In the genomic region with DNA sequence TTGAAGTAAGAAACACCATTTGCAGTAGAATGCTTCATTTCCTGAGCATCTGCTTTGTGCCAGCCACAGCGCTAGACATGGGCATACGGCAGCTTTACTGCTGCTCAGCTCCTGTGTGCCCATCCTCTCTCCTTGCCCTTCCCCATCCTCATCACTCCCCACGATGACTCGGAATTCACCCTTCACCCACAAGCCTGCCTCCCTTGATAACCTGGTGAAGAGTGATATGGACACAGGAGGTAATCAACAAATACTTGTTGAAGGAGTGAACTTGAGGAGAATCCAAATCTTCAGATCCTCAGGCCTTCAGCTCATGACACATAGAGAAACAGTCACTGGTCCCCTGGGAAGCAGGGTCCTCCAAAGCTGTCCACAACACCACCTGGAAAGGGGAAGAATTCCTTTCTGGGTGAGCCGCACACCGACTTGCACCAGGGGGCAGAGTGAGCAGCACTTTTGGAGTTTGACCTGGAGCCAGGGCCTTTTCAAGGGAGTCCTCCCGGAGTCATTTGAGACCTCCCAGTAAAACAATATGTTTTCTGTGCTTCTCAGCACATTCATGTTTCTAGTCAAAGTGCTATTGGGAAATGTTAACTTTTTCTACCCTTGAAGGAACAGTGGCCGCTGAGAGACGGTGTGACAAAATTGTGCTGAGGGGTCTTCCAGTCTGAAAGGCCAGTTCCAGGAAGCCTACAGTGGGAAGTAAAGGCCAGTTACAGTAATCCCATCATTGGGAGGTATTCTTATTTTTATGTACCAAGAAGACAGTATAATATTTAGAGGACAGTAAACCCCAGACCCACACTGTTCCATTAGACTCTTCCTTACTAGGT, we compare ENCODE assay signal across 8 cellular contexts.
DNase-seq lines count a peak whose midpoint lies in the region; ATAC-seq and TF ChIP-seq lines count a peak whose summit lies in the region.

No MANE protein-coding gene starts in this region.

- peak overlapping the region; percentile 90 for H2BK12ac ChIP-seq in trophoblast cell (ENCODE audit: low read length)

- peak overlapping the region; percentile 62 for H3K14ac ChIP-seq in trophoblast cell (ENCODE audit: low read length)

- H3K27ac ChIP-seq in trophoblast cell (ENCODE audit: low read depth, low read length): peak overlapping the region; percentile 30

- H2BK5ac ChIP-seq in trophoblast cell (ENCODE audit: low read depth, low read length, poor library complexity): peak overlapping the region; percentile 42

- no peak overlapping the region for H3K23ac ChIP-seq in trophoblast cell (ENCODE audit: low read length)

- no peaks in the 10 kb centered on the region for H3K27me3 ChIP-seq in trophoblast cell (ENCODE audit: insufficient read depth, low read length)

- no peak overlapping the region for H3K27ac Mint-ChIP-seq in activated CD4-positive, alpha-beta T cell treated with anti-CD3 and anti-CD28 coated beads, Interleukin-2, amount 10 ng/mL, durations not matched to agents 7 days and 5 days

- CTCF ChIA-PET in GM10248 (lab: Yijun Ruan, JAX): interaction anchor here (0.8 to 3.4 kb wide), 12 partner anchors 8 to 382 kb away, joined by 3 to 17 read pairs (median 3); partner anchors contain the start of gene ADAMTS6
- CTCF ChIA-PET in activated CD4-positive, alpha-beta T cell treated with anti-CD3 and anti-CD28 coated beads, Interleukin-2, amount 10 ng/mL, durations not matched to agents 7 days and 5 days (lab: Charles Lee): interaction anchor here (1.1 to 1.4 kb wide), 4 partner anchors 13 to 27 kb away, joined by 3 to 5 read pairs (median 3); no protein-coding TSS in a partner anchor

- H3K4me3 Mint-ChIP-seq in activated CD4-positive, alpha-beta T cell treated with anti-CD3 and anti-CD28 coated beads, Interleukin-2, amount 10 ng/mL, durations not matched to agents 7 days and 5 days: no peak overlapping the region

- H3K9ac ChIP-seq in trophoblast cell (ENCODE audit: low read length): no peak overlapping the region

- H3K27me3 Mint-ChIP-seq in activated CD4-positive, alpha-beta T cell treated with anti-CD3 and anti-CD28 coated beads, Interleukin-2, amount 10 ng/mL, durations not matched to agents 7 days and 5 days: peaks cover 9% of the 10 kb centered on the region

- no peaks in the 10 kb centered on the region for H3K9me3 Mint-ChIP-seq in activated CD4-positive, alpha-beta T cell treated with anti-CD3 and anti-CD28 coated beads, Interleukin-2, amount 10 ng/mL, durations not matched to agents 7 days and 5 days

- H4K91ac ChIP-seq in trophoblast cell (ENCODE audit: low read depth, low read length): peak overlapping the region; percentile 93

- ATAC-seq in HG02759 (IDR thresholded peaks at IDR 0.05; ENCODE audit: unreplicated experiment) (no peak), GM21529 (IDR thresholded peaks at IDR 0.05; ENCODE audit: unreplicated experiment) (no peak)

- peak overlapping the region; percentile 49 for H3K18ac ChIP-seq in trophoblast cell (ENCODE audit: low read length)

- POLR2A ChIA-PET in GM10248 (lab: Yijun Ruan, JAX): no interaction called here
- POLR2A ChIA-PET in activated CD4-positive, alpha-beta T cell treated with anti-CD3 and anti-CD28 coated beads, Interleukin-2, amount 10 ng/mL, durations not matched to agents 7 days and 5 days (lab: Charles Lee): no interaction called here

- no peak overlapping the region for H3K4me3 ChIP-seq in trophoblast cell (ENCODE audit: low read depth, low read length)

- H4K12ac ChIP-seq in trophoblast cell (ENCODE audit: low read depth, low read length): peak overlapping the region; percentile 66

- peak; percentile 88 for DNase-seq in AG08395 (ENCODE audit: low spot score)
- peak; percentile 45 for DNase-seq in GM10248 (ENCODE audit: extremely low spot score)
- DNase-seq in NCI-H187 treated with DMSO at 0.1 percent for 48 hours (lab: John Stamatoyannopoulos, UW): peak; percentile 9
- DNase-seq in activated CD4-positive, alpha-beta T cell treated with anti-CD3 and anti-CD28 coated beads, Interleukin-2, amount 10 ng/mL, durations not matched to agents 7 days and 5 days: peak; percentile 16
- DNase-seq in foreskin melanocyte: peak; percentile 28
- peak; percentile 43 to 77 for DNase-seq in trophoblast cell

- no peaks in the 10 kb centered on the region for H3K36me3 Mint-ChIP-seq in activated CD4-positive, alpha-beta T cell treated with anti-CD3 and anti-CD28 coated beads, Interleukin-2, amount 10 ng/mL, durations not matched to agents 7 days and 5 days (ENCODE audit: low read depth)

- H3K4ac ChIP-seq in trophoblast cell (ENCODE audit: low read depth, low read length): no peak overlapping the region

- H3K79me1 ChIP-seq in trophoblast cell (ENCODE audit: low read length): peaks cover 41% of the 10 kb centered on the region

- H3K79me2 ChIP-seq in trophoblast cell (ENCODE audit: control insufficient read depth, insufficient read depth, low read length, poor library complexity): peaks cover 4% of the 10 kb centered on the region

- no peak overlapping the region for H4K8ac ChIP-seq in trophoblast cell (ENCODE audit: low read depth, low read length)

- no peaks in the 10 kb centered on the region for H3K9me3 ChIP-seq in trophoblast cell (ENCODE audit: insufficient read depth, low read depth, low read length)

- no peaks in the 10 kb centered on the region for H3K36me3 ChIP-seq in trophoblast cell (ENCODE audit: control insufficient read depth in 1 of 2, insufficient read depth in 2 of 2, low read length in 2 of 2)

- no peak overlapping the region for H3K4me2 ChIP-seq in trophoblast cell (ENCODE audit: low read length)

- peaks cover 35% of the 10 kb centered on the region for H3K4me1 Mint-ChIP-seq in activated CD4-positive, alpha-beta T cell treated with anti-CD3 and anti-CD28 coated beads, Interleukin-2, amount 10 ng/mL, durations not matched to agents 7 days and 5 days

- H2BK120ac ChIP-seq in trophoblast cell (ENCODE audit: insufficient read depth, low read length, poor library complexity): peak overlapping the region; percentile 80

- TF ChIP-seq CTCF in GM10248 (IDR thresholded peaks at IDR 0.05; ENCODE audit: control extremely low read depth, extremely low read depth, low read depth, missing control alignments): peak; percentile 42

- H3K4me1 ChIP-seq in trophoblast cell (ENCODE audit: control insufficient read depth in 1 of 2, insufficient read depth in 2 of 2, low read length in 2 of 2): peaks cover 24 to 31% of the 10 kb centered on the region in 2 experiments

- H2AK5ac ChIP-seq in trophoblast cell (ENCODE audit: low read length): peak overlapping the region; percentile 57

- WGBS in trophoblast cell (ENCODE audit: extremely low coverage, insufficient coverage, insufficient read length): no CpG with 5 or more reads among the region's 9 CpGs

- H2AFZ ChIP-seq in trophoblast cell (ENCODE audit: insufficient read depth, low read length, poor library complexity): no peak overlapping the region

Comparison
In these comparisons a context has a peak if more than half of its experiments do, and no peak if none do; other contexts are left out.
1. DNase-seq: peak in every context shown above with its lines; median percentile 88 in AG08395; 60 in trophoblast cell; 45 in GM10248; 28 in foreskin melanocyte; 16 in activated CD4-positive, alpha-beta T cell treated with anti-CD3 and anti-CD28 coated beads, Interleukin-2, amount 10 ng/mL, durations not matched to agents 7 days and 5 days; 9 in NCI-H187 treated with DMSO at 0.1 percent for 48 hours.